ENCODE assay signal across 8 cellular contexts in the genomic region with DNA sequence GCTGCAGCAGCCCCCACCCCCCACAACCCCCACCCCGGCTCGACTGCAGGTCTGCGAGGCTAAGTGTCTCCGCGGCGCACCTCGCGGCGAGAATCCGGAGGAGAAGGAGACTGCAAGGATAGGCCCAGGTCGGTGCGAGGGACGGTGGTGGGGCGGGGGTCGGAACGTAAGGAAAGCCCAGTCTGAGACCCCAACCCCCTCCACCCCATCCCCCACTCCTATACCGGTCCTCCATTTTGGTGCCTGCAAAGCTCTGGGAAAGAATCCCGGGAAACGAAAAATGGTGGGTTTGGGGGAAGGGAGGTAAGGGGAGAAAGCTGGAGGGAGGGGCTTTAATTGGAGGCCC. TPM values are rescaled to one million over a fixed set of nuclear protein-coding genes. Genes with fewer than 3 reads are reported as not detected.
DNase-seq lines count a peak whose midpoint lies in the region; ATAC-seq, FAIRE-seq and TF ChIP-seq lines count a peak whose summit lies in the region.

No MANE protein-coding gene starts in this region.

- no peak for ATAC-seq in GM21529 (IDR thresholded peaks at IDR 0.05; ENCODE audit: unreplicated experiment)

- peak; percentile 52 to 62 for DNase-seq in NCI-H524 (lab: John Stamatoyannopoulos, UW)
- DNase-seq in NCI-H524 treated with DMSO at 0.1 percent for 48 hours (lab: John Stamatoyannopoulos, UW), result no peak
- no peak for DNase-seq in Peyer's patch
- no peak for DNase-seq in cortex of kidney (lab: John Stamatoyannopoulos, UW)
- no peak for DNase-seq in GM19239 (ENCODE audit: insufficient read length, low spot score)

- H3K9ac ChIP-seq in mucosa of rectum (ENCODE audit: low read depth in 1 of 2, low read length in 2 of 2), result no peak overlapping the region

- no peak for TF ChIP-seq CTCF in Peyer's patch (IDR thresholded peaks at IDR 0.05)

- peak overlapping the region; percentile 32 to 80 (median 69) for H3K27ac ChIP-seq in Peyer's patch
- peak overlapping the region; percentile 55 for H3K27ac ChIP-seq in ectodermal cell (ENCODE audit: insufficient read depth, low read depth, low read length, poor library complexity, severe bottlenecking)
- no peak overlapping the region for H3K27ac ChIP-seq in mucosa of rectum (ENCODE audit: low read depth in 2 of 2, low read length in 2 of 2)

- FAIRE-seq in GM19239 (lab: Jason Lieb, UNC), result no peak

- H3K36me3 ChIP-seq in Peyer's patch, result no peaks in the 10 kb centered on the region
- no peaks in the 10 kb centered on the region for H3K36me3 ChIP-seq in ectodermal cell (ENCODE audit: control insufficient read depth, insufficient read depth, low read length)
- H3K36me3 ChIP-seq in mucosa of rectum (ENCODE audit: control insufficient read depth in 2 of 2, insufficient read depth in 2 of 2, low read length in 2 of 2), result no peaks in the 10 kb centered on the region

- H3K4me1 ChIP-seq in Peyer's patch (no peaks in the 10 kb centered on the region), ectodermal cell (ENCODE audit: control insufficient read depth, insufficient read depth, low read length) (no peaks in the 10 kb centered on the region), mucosa of rectum (ENCODE audit: control insufficient read depth in 2 of 2, insufficient read depth in 2 of 2, low read length in 2 of 2) (no peaks in the 10 kb centered on the region)

- 0% methylated on average over 9 to 10 of the region's 19 CpGs for WGBS in ectodermal cell, 2 experiments

- peak overlapping the region; percentile 42 to 70 (median 54) for H3K4me3 ChIP-seq in Peyer's patch
- peak overlapping the region; percentile 72 for H3K4me3 ChIP-seq in ectodermal cell (ENCODE audit: insufficient read depth, low read depth, low read length)
- H3K4me3 ChIP-seq in mucosa of rectum (ENCODE audit: low read length in 2 of 2), result peak overlapping the region; percentile 51 to 63

- no peaks in the 10 kb centered on the region for H3K9me3 ChIP-seq in Peyer's patch
- H3K9me3 ChIP-seq in ectodermal cell (ENCODE audit: control insufficient read depth, low read length), result no peaks in the 10 kb centered on the region
- H3K9me3 ChIP-seq in mucosa of rectum (ENCODE audit: control insufficient read depth in 2 of 2, low read length in 2 of 2), result no peaks in the 10 kb centered on the region

- H3K27me3 ChIP-seq in Peyer's patch (no peaks in the 10 kb centered on the region), ectodermal cell (ENCODE audit: control insufficient read depth, insufficient read depth, low read length, poor library complexity, severe bottlenecking) (no peaks in the 10 kb centered on the region), mucosa of rectum (ENCODE audit: control insufficient read depth in 2 of 2, insufficient read depth in 2 of 2, low read length in 2 of 2) (no peaks in the 10 kb centered on the region)

- TF ChIP-seq POLR2A in Peyer's patch (IDR thresholded peaks at IDR 0.05), result no peak

RNA-seq across cellular contexts. Expression of a gene that starts 0.6 kb away (rescaled TPM):
- 100 to 1,000 TPM in 1 of 4 donors, 10 to 100 TPM in 2, 1 to 10 TPM in 1; 9.1 to 102 (median 17.9) TPM for total RNA-seq in Peyer's patch
- polyA plus RNA-seq in ectodermal cell (2013, experiment 1 of 4), result 401 TPM
- 381 TPM for polyA plus RNA-seq in ectodermal cell (2013, experiment 2 of 4)
- polyA plus RNA-seq in ectodermal cell (2013, experiment 3 of 4), result 349 TPM
- 395 TPM for polyA plus RNA-seq in ectodermal cell (2013, experiment 4 of 4)

RNA-seq across cellular contexts. Expression of a gene that starts 20.6 kb away (rescaled TPM):
- 10 to 100 TPM in 2 of 4 donors, 1 to 10 TPM in 2; 4.2 to 33.0 (median 9.7) TPM for total RNA-seq in Peyer's patch
- 74.3 TPM for polyA plus RNA-seq in ectodermal cell (2013, experiment 1 of 4)
- 79.7 TPM for polyA plus RNA-seq in ectodermal cell (2013, experiment 2 of 4)
- polyA plus RNA-seq in ectodermal cell (2013, experiment 3 of 4), result 70.6 TPM
- 73.1 TPM for polyA plus RNA-seq in ectodermal cell (2013, experiment 4 of 4)

RNA-seq across cellular contexts. Expression of a gene that starts 46.9 kb away (rescaled TPM):
- total RNA-seq in Peyer's patch, result 1 to 10 TPM; 1.1 to 5.8 (median 2.1) TPM
- polyA plus RNA-seq in ectodermal cell (2013, experiment 1 of 4), result 26.7 TPM
- 25.1 TPM for polyA plus RNA-seq in ectodermal cell (2013, experiment 2 of 4)
- polyA plus RNA-seq in ectodermal cell (2013, experiment 3 of 4), result 25.4 TPM
- polyA plus RNA-seq in ectodermal cell (2013, experiment 4 of 4), result 28.1 TPM

Comparison
In these comparisons a context has a peak if more than half of its experiments do, and no peak if none do; other contexts are left out.
1. DNase-seq: peak in NCI-H524 (2 of 2); none in NCI-H524 treated with DMSO at 0.1 percent for 48 hours (single experiment), Peyer's patch (0 of 3), cortex of kidney (single experiment) and GM19239 (single experiment).
2. H3K27ac ChIP-seq: peak in Peyer's patch (4 of 4) and ectodermal cell (single experiment); none in mucosa of rectum (0 of 2).
3. Peak in every context shown above with its lines, with median percentiles within 50 percentile points of each other: H3K4me3 ChIP-seq.